In the genomic region with DNA sequence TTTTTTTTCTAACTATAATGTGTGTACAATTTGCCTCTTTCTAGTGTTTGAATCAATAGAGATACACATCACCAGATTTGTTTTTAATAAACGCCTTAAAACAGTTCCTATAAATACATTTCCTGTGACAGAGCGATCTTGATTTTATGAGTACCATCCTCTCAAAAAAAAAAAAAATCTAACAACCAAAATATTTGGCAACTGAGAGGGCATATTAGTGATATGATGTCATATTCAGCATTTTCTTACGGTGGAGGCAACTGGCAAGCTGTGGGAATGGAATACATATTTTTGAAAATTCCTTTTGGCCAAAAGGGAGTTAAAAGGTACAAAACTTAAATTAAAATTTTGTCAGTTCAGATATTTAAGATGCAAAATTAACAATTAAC, we compare ENCODE assay signal across 10 cellular contexts.
DNase-seq lines count a peak whose midpoint lies in the region; ATAC-seq and TF ChIP-seq lines count a peak whose summit lies in the region.
"Had no signal": no experiment of that assay in that cellular context is flagged by ENCODE, and none has a peak within 500 bp of the region (broad histone marks: within the 10 kb centered on the region; RNA-seq: fewer than 3 reads in every experiment).

No MANE protein-coding gene starts in this region.

- WGBS in gastroesophageal sphincter (ENCODE audit: low coverage in 1 of 2), 2 donors, result 33 to 40% methylated on average over 3 of the region's 3 CpGs

- no peak overlapping the region for H3K27ac Mint-ChIP-seq in activated T-cell treated with anti-CD3 and anti-CD28 coated beads, Interleukin-2, amount 50 U/mL, for 24 hours
- H3K27ac Mint-ChIP-seq: activated T-helper 1 cell treated with anti-CD3 and anti-CD28 coated beads, Interleukin-12 subunit alpha, Interleukin-12 subunit beta, Interleukin-2, Interleukin-4 antibody, amounts not matched to agents 30 ng/mL and 10 ng/mL and 1 ng/mL, durations not matched to agents 14 hours and 24 hours and 36 hours had no signal

- H3K36me3 ChIP-seq in SJSA1, result no peaks in the 10 kb centered on the region
- H3K36me3 ChIP-seq in gastroesophageal sphincter, result no peaks in the 10 kb centered on the region
- no peaks in the 10 kb centered on the region for H3K36me3 ChIP-seq in stomach smooth muscle (ENCODE audit: control insufficient read depth in 2 of 2, insufficient read depth in 2 of 2, low read length in 2 of 2)

- H3K27me3 ChIP-seq in SJSA1 (replicated peaks), result no peaks in the 10 kb centered on the region
- no peaks in the 10 kb centered on the region for H3K27me3 ChIP-seq in gastroesophageal sphincter
- H3K27me3 ChIP-seq in stomach smooth muscle (ENCODE audit: control insufficient read depth in 1 of 2, insufficient read depth in 2 of 2, low read length in 2 of 2), result no peaks in the 10 kb centered on the region

- peaks cover 48% of the 10 kb centered on the region for H3K4me1 ChIP-seq in SJSA1 (replicated peaks)
- peaks cover 0 to 78% (median 6%) of the 10 kb centered on the region in 3 donors for H3K4me1 ChIP-seq in gastroesophageal sphincter
- H3K4me1 ChIP-seq in stomach smooth muscle (ENCODE audit: control insufficient read depth, insufficient read depth, low read length), result no peaks in the 10 kb centered on the region

- H3K9me3 ChIP-seq in SJSA1 (replicated peaks), result no peaks in the 10 kb centered on the region
- H3K9me3 ChIP-seq in gastroesophageal sphincter, result no peaks in the 10 kb centered on the region
- no peaks in the 10 kb centered on the region for H3K9me3 ChIP-seq in stomach smooth muscle (ENCODE audit: control insufficient read depth in 2 of 2, low read length in 2 of 2)

- ATAC-seq in gastroesophageal sphincter (no peak), GM18909 (IDR thresholded peaks at IDR 0.05; ENCODE audit: poor library complexity, unreplicated experiment) (no peak), GM21423 (IDR thresholded peaks at IDR 0.05; ENCODE audit: unreplicated experiment) (no peak)

- H3K4me1 Mint-ChIP-seq in activated T-cell treated with anti-CD3 and anti-CD28 coated beads, Interleukin-2, amount 50 U/mL, for 24 hours (ENCODE audit: low read depth), result peaks cover 4% of the 10 kb centered on the region

- TF ChIP-seq EP300 in gastroesophageal sphincter (IDR thresholded peaks at IDR 0.05), result no peak

- peak overlapping the region; percentile 67 for H3K4me3 ChIP-seq in GM12875 (ENCODE audit: low read depth, low read length)
- peak overlapping the region; percentile 3; the same call in 1 of the 2 replicates for H3K4me3 ChIP-seq in SJSA1
- peak overlapping the region; percentile 67 to 95 for H3K4me3 ChIP-seq in gastroesophageal sphincter
- peak overlapping the region; percentile 81 to 94 for H3K4me3 ChIP-seq in stomach smooth muscle (ENCODE audit: low read length in 2 of 2)

- H3K9ac ChIP-seq in stomach smooth muscle (ENCODE audit: low read length in 2 of 2), result peak overlapping the region in 1 of 2 donors; percentile 83

- H3K27me3 Mint-ChIP-seq in activated T-cell treated with anti-CD3 and anti-CD28 coated beads, Interleukin-2, amount 50 U/mL, for 24 hours, result peaks cover 52% of the 10 kb centered on the region

- peaks cover 3% of the 10 kb centered on the region for H3K9me3 Mint-ChIP-seq in activated T-cell treated with anti-CD3 and anti-CD28 coated beads, Interleukin-2, amount 50 U/mL, for 24 hours
- H3K9me3 Mint-ChIP-seq: activated T-helper 1 cell treated with anti-CD3 and anti-CD28 coated beads, Interleukin-12 subunit alpha, Interleukin-12 subunit beta, Interleukin-2, Interleukin-4 antibody, amounts not matched to agents 30 ng/mL and 10 ng/mL and 1 ng/mL, durations not matched to agents 14 hours and 24 hours and 36 hours had no signal

- H3K27ac ChIP-seq in SJSA1 (peak overlapping the region; percentile 50), gastroesophageal sphincter (peak overlapping the region; percentile 63 to 94 (median 94)), stomach smooth muscle (ENCODE audit: low read length) (peak overlapping the region; percentile 12)

- DNase-seq in SJSA1 (ENCODE audit: low read depth in 1 of 2, low spot score in 2 of 2) (peak in 1 of 2 experiments; percentile 31), SIG-M5 treated with dmso at 0.1 percent for 504 hours (lab: John Stamatoyannopoulos, UW; ENCODE audit: unreplicated experiment) (no peak)
- no peak for DNase-seq in activated T-cell treated with anti-CD3 and anti-CD28 coated beads, Interleukin-2, amount 50 U/mL, for 24 hours
- DNase-seq: SW 1271 had no signal

- H3K36me3 Mint-ChIP-seq in activated T-cell treated with anti-CD3 and anti-CD28 coated beads, Interleukin-2, amount 50 U/mL, for 24 hours (ENCODE audit: low read depth), result no peaks in the 10 kb centered on the region

- TF ChIP-seq POLR2A in gastroesophageal sphincter (IDR thresholded peaks at IDR 0.05), result no peak

- no peak overlapping the region for H3K4me3 Mint-ChIP-seq in activated T-cell treated with anti-CD3 and anti-CD28 coated beads, Interleukin-2, amount 50 U/mL, for 24 hours
- H3K4me3 Mint-ChIP-seq: activated T-helper 1 cell treated with anti-CD3 and anti-CD28 coated beads, Interleukin-12 subunit alpha, Interleukin-12 subunit beta, Interleukin-2, Interleukin-4 antibody, amounts not matched to agents 30 ng/mL and 10 ng/mL and 1 ng/mL, durations not matched to agents 14 hours and 24 hours and 36 hours had no signal

- TF ChIP-seq CTCF in GM12875 (IDR thresholded peaks at IDR 0.05; ENCODE audit: borderline replicate concordance, insufficient read depth, low read depth, low read length), result no peak
- no peak for TF ChIP-seq CTCF in gastroesophageal sphincter (IDR thresholded peaks at IDR 0.05)

Comparison
In these comparisons a context has a peak if more than half of its experiments do, and no peak if none do; other contexts are left out.
1. H3K4me3 ChIP-seq: peak in every context shown above with its lines; median percentile 88 in stomach smooth muscle; 81 in gastroesophageal sphincter; 67 in GM12875; 3 in SJSA1.
2. H3K27ac ChIP-seq: peak in every context shown above with its lines; median percentile 94 in gastroesophageal sphincter; 50 in SJSA1; 12 in stomach smooth muscle.